ENCODE assay signal across 28 cellular contexts in genomic region chr17:39170051-39170450, GRCh38. TPM values are rescaled to one million over a fixed set of nuclear protein-coding genes. Genes with fewer than 3 reads are reported as not detected.
"Had no signal": no experiment of that assay in that cellular context is flagged by ENCODE, and none has a peak within 500 bp of the region (broad histone marks: within the 10 kb centered on the region; RNA-seq: fewer than 3 reads in every experiment).

No MANE protein-coding gene starts in this region.

- H3K27ac ChIP-seq: dorsolateral prefrontal cortex, heart left ventricle, psoas muscle, right lobe of liver, spleen, testis, transverse colon had no signal

- H3K27me3 ChIP-seq: heart left ventricle, right lobe of liver, testis had no signal

- H3K36me3 ChIP-seq: heart left ventricle, right lobe of liver, transverse colon had no signal

- H3K4me3 ChIP-seq: dorsolateral prefrontal cortex, heart left ventricle, psoas muscle, right lobe of liver, spleen, testis, transverse colon had no signal

- H3K4me1 ChIP-seq: right lobe of liver had no signal

- DNase-seq: cortex of kidney; dorsolateral prefrontal cortex; effector CD8-positive, alpha-beta T cell; heart left ventricle; hypothalamus; mammary epithelial cell; naive thymus-derived CD4-positive, alpha-beta T cell; nephron progenitor cell; psoas muscle; retina; right lobe of liver; spleen; stimulated activated CD4-positive, alpha-beta T cell treated with anti-CD3 and anti-CD28 coated beads, Interleukin-15, amount 100 ng/mL, for 24 hours; stimulated activated CD4-positive, alpha-beta T cell treated with anti-CD3 and anti-CD28 coated beads, Interleukin-1b, Interleukin-23, amount 100 ng/mL, for 48 hours; stimulated activated CD4-positive, alpha-beta T cell treated with anti-CD3 and anti-CD28 coated beads, Interleukin-4, amount 100 ng/mL, for 4 hours; stimulated activated naive B cell treated with anti-CD40 and anti-IgM and Interleukin-4, amounts not matched to agents 10 μg/mL and 1 μg/mL and 100 μg/mL, for 72 hours; stimulated activated naive CD8-positive, alpha-beta T cell treated with anti-CD3 and anti-CD28 coated beads, Interleukin-15, amount 100 ng/mL, for 72 hours; testis; transverse colon had no signal

- H3K9me3 ChIP-seq: right lobe of liver, testis had no signal

- ATAC-seq: heart left ventricle; left lobe of liver; naive thymus-derived CD4-positive, alpha-beta T cell; psoas muscle; right lobe of liver; stimulated activated naive B cell treated with anti-CD40 and anti-IgM and Interleukin-4, amounts not matched to agents 10 μg/mL and 1 μg/mL and 100 μg/mL, for 72 hours; stimulated activated naive CD8-positive, alpha-beta T cell treated with anti-CD3 and anti-CD28 coated beads, Interleukin-15, amount 100 ng/mL, for 72 hours had no signal

RNA-seq across cellular contexts. Expression of gene ARL5C, which starts 4.1 kb away (rescaled TPM):
- total RNA-seq: frontal cortex, glomerular endothelial cell, heart left ventricle, left lobe of liver, lower leg skin, mammary epithelial cell, mesenteric fat pad, mononuclear cell, omental fat pad, right lobe of liver, spleen, subcutaneous adipose tissue, testis, transverse colon, ureter had no signal

RNA-seq across cellular contexts. Expression of gene STAC2, which starts 55.7 kb away (rescaled TPM):
- total RNA-seq: glomerular endothelial cell; left lobe of liver; mammary epithelial cell; mononuclear cell; naive thymus-derived CD4-positive, alpha-beta T cell; right lobe of liver; transverse colon had no signal
